ENCODE assay signal across 8 cellular contexts in genomic region chr4:8176547-8177399, GRCh38. TPM values are rescaled to one million over a fixed set of nuclear protein-coding genes. Genes with fewer than 3 reads are reported as not detected.
DNase-seq lines count a peak whose midpoint lies in the region; ATAC-seq, FAIRE-seq and TF ChIP-seq lines count a peak whose summit lies in the region.

No MANE protein-coding gene starts in this region.

- no peak for FAIRE-seq in small intestine (lab: Jason Lieb, UNC)

- intact Hi-C loops in Caco-2 (cut with micrococcal nuclease; ENCODE audit: unreplicated experiment), result loop anchor here (1.0 kb wide), 3 partner anchors 16 to 227 kb away; no protein-coding TSS in a partner anchor
- intact Hi-C loops in activated naive CD4-positive, alpha-beta T cell treated with anti-CD3 and anti-CD28 coated beads for 36 hours (cut with micrococcal nuclease), result loop anchor here (1.0 to 2.0 kb wide), 4 partner anchors 16 to 231 kb away; no protein-coding TSS in a partner anchor
- intact Hi-C loops in heart right ventricle (cut with DNase I), result loop anchor here in 8 of 10 donors (5.0 to 10.0 kb wide), 6 partner anchors 58 to 231 kb away; no protein-coding TSS in a partner anchor

- POLR2A ChIA-PET in Caco-2 (lab: Charles Lee), result interaction anchor here (0.6 kb wide), 1 partner anchor 18 kb away, joined by 3 read pairs; no protein-coding TSS in a partner anchor

- no peaks in the 10 kb centered on the region for H3K27me3 ChIP-seq in Caco-2 (replicated peaks; ENCODE audit: control insufficient read depth, insufficient read depth, low read length)
- peaks cover 0 to 11% (median 0%) of the 10 kb centered on the region in 7 donors for H3K27me3 ChIP-seq in heart right ventricle
- H3K27me3 ChIP-seq in small intestine (ENCODE audit: control insufficient read depth in 2 of 2, insufficient read depth in 2 of 2, low read length in 2 of 2), result peaks cover 0 to 2% of the 10 kb centered on the region in 2 donors

- H3K4me1 Mint-ChIP-seq in Caco-2 (ENCODE audit: low read depth, unreplicated experiment), result peaks cover 9% of the 10 kb centered on the region
- no peaks in the 10 kb centered on the region for H3K4me1 Mint-ChIP-seq in activated naive CD4-positive, alpha-beta T cell treated with anti-CD3 and anti-CD28 coated beads for 36 hours (ENCODE audit: low read depth)

- H3K4me1 ChIP-seq in Caco-2 (peaks cover 17% of the 10 kb centered on the region), heart right ventricle (peaks cover 5 to 35% (median 24%) of the 10 kb centered on the region in 9 donors), small intestine (ENCODE audit: control insufficient read depth in 2 of 2, insufficient read depth in 1 of 2, low read depth in 1 of 2, low read length in 1 of 2) (no peaks in the 10 kb centered on the region)

- H3K9me3 Mint-ChIP-seq in Caco-2 (ENCODE audit: unreplicated experiment), result no peaks in the 10 kb centered on the region
- H3K9me3 Mint-ChIP-seq in activated naive CD4-positive, alpha-beta T cell treated with anti-CD3 and anti-CD28 coated beads for 36 hours, result no peaks in the 10 kb centered on the region

- H3K27me3 Mint-ChIP-seq in Caco-2 (ENCODE audit: insufficient read depth, unreplicated experiment), result no peaks in the 10 kb centered on the region
- no peaks in the 10 kb centered on the region for H3K27me3 Mint-ChIP-seq in activated naive CD4-positive, alpha-beta T cell treated with anti-CD3 and anti-CD28 coated beads for 36 hours (ENCODE audit: low read depth)

- CTCF ChIA-PET in Caco-2 (lab: Charles Lee), result interaction anchor here (0.6 to 1.8 kb wide), 25 partner anchors 9 to 252 kb away, joined by 3 to 30 read pairs (median 6); partner anchors contain the start of genes ABLIM2 and SH3TC1
- CTCF ChIA-PET in activated naive CD4-positive, alpha-beta T cell treated with anti-CD3 and anti-CD28 coated beads for 36 hours (lab: Charles Lee), result interaction anchor here (0.5 to 2.2 kb wide), 25 partner anchors 9 to 299 kb away, joined by 3 to 13 read pairs (median 5); partner anchors contain the start of genes ABLIM2 and SH3TC1

- DNase-seq in Caco-2 (peak; percentile 69 to 71), NCI-H774 (lab: John Stamatoyannopoulos, UW) (peak; percentile 14), heart right ventricle (peak in 1 of 2 donors; percentile 51), small intestine (peak; percentile 56), NCI-H128 (lab: John Stamatoyannopoulos, UW; ENCODE audit: unreplicated experiment) (no peak)
- DNase-seq in activated naive CD4-positive, alpha-beta T cell treated with anti-CD3 and anti-CD28 coated beads for 36 hours, result peak; percentile 63

- H3K4me3 Mint-ChIP-seq in Caco-2 (ENCODE audit: unreplicated experiment), result no peak overlapping the region
- no peak overlapping the region for H3K4me3 Mint-ChIP-seq in activated naive CD4-positive, alpha-beta T cell treated with anti-CD3 and anti-CD28 coated beads for 36 hours

- H3K36me3 ChIP-seq in Caco-2 (ENCODE audit: control insufficient read depth, insufficient read depth, low read length), result no peaks in the 10 kb centered on the region
- no peaks in the 10 kb centered on the region for H3K36me3 ChIP-seq in heart right ventricle
- H3K36me3 ChIP-seq in small intestine (ENCODE audit: control insufficient read depth in 2 of 2, insufficient read depth in 2 of 2, low read length in 2 of 2), result no peaks in the 10 kb centered on the region

- H3K4me3 ChIP-seq in Caco-2 (ENCODE audit: low read depth, low read length) (no peak overlapping the region), heart right ventricle (no peak overlapping the region), small intestine (ENCODE audit: low read depth in 1 of 2, low read length in 2 of 2) (no peak overlapping the region)

- no peaks in the 10 kb centered on the region for H3K36me3 Mint-ChIP-seq in Caco-2 (ENCODE audit: insufficient read depth, unreplicated experiment)
- H3K36me3 Mint-ChIP-seq in activated naive CD4-positive, alpha-beta T cell treated with anti-CD3 and anti-CD28 coated beads for 36 hours (ENCODE audit: low read depth), result no peaks in the 10 kb centered on the region

- WGBS in heart right ventricle, 2 donors, result 33 to 36% methylated on average over 17 of the region's 17 CpGs
- 26 to 32% (median 26%) methylated on average over 17 of the region's 17 CpGs for WGBS in small intestine, 3 donors

- BruUV-seq in Caco-2 (replicated peaks; lab: Mats Ljungman, UMichigan), result no TSS peak

- H3K27ac ChIP-seq in heart right ventricle (peak overlapping the region in 1 of 10 donors; percentile 12), small intestine (ENCODE audit: low read depth in 1 of 2, low read length in 1 of 2) (no peak overlapping the region)

- no peak overlapping the region for H3K27ac Mint-ChIP-seq in Caco-2 (ENCODE audit: unreplicated experiment)
- no peak overlapping the region for H3K27ac Mint-ChIP-seq in activated naive CD4-positive, alpha-beta T cell treated with anti-CD3 and anti-CD28 coated beads for 36 hours

- TF ChIP-seq CTCF in Caco-2 (IDR thresholded peaks at IDR 0.05; ENCODE audit: insufficient read depth in 1 of 2, low read depth in 1 of 2, low read length in 1 of 2, severe bottlenecking in 1 of 2, unreplicated experiment in 1 of 2) (peak; percentile 74 to 95), heart right ventricle (IDR thresholded peaks at IDR 0.05) (peak; percentile 75 to 91 (median 84))

- H3K9me3 ChIP-seq in Caco-2, result no peaks in the 10 kb centered on the region
- no peaks in the 10 kb centered on the region for H3K9me3 ChIP-seq in heart right ventricle
- no peaks in the 10 kb centered on the region for H3K9me3 ChIP-seq in small intestine (ENCODE audit: control insufficient read depth, low read depth)

- ATAC-seq in GM18909 (IDR thresholded peaks at IDR 0.05; ENCODE audit: poor library complexity, unreplicated experiment) (peak; percentile 73), HG03135 (IDR thresholded peaks at IDR 0.05; ENCODE audit: unreplicated experiment) (peak; percentile 70), heart right ventricle (peak; percentile 71 to 88 (median 80))

RNA-seq across cellular contexts. Expression of gene ABLIM2, which starts 18.2 kb away (rescaled TPM):
- total RNA-seq in Caco-2 (2022) (0.23 TPM in 1 of 2 replicates, not detected in the other), heart right ventricle (10 to 100 TPM; 11.6 to 27.8 (median 17.7) TPM)
- total RNA-seq in activated naive CD4-positive, alpha-beta T cell treated with anti-CD3 and anti-CD28 coated beads for 36 hours, result under 1 TPM; 0.22 to 0.24 TPM
- polyA plus RNA-seq in heart right ventricle (1 to 10 TPM; 7.2 to 9.1 TPM), small intestine (10 to 100 TPM in 1 of 3 donors, 1 to 10 TPM in 2; 1.1 to 12.7 (median 6.6) TPM)

RNA-seq across cellular contexts. Expression of gene SH3TC1, which starts 22.3 kb away (rescaled TPM):
- 17.2 and 18.6 TPM in 2 replicates for total RNA-seq in Caco-2 (2022)
- 10 to 100 TPM; 17.9 to 23.6 TPM for total RNA-seq in activated naive CD4-positive, alpha-beta T cell treated with anti-CD3 and anti-CD28 coated beads for 36 hours
- total RNA-seq in heart right ventricle, result 10 to 100 TPM in 7 of 10 donors, 1 to 10 TPM in 3; 7.4 to 22.8 (median 12.7) TPM
- 1 to 10 TPM; 7.9 to 8.0 TPM for polyA plus RNA-seq in heart right ventricle
- polyA plus RNA-seq in small intestine, result 1 to 10 TPM in 2 of 3 donors, under 1 TPM in 1; 0.45 to 8.2 (median 4.3) TPM

Comparison
In these comparisons a context has a peak if more than half of its experiments do, and no peak if none do; other contexts are left out.
1. RNA of gene ABLIM2, which starts 18.2 kb away (total RNA-seq): 11.6 to 27.8 TPM in heart right ventricle; 0.22 to 0.24 TPM in activated naive CD4-positive, alpha-beta T cell treated with anti-CD3 and anti-CD28 coated beads for 36 hours and 0.23 TPM in Caco-2; every median in the first group is over 10 times any median in the second.
2. Peak in every context shown above with its lines, with median percentiles within 50 percentile points of each other: ATAC-seq.